Comparison of ENCODE assay signal across 15 cellular contexts in genomic region chr1:226647719-226648118, GRCh38.
"Had no signal": no experiment of that assay in that cellular context is flagged by ENCODE, and none has a peak within 500 bp of the region (broad histone marks: within the 10 kb centered on the region; RNA-seq: fewer than 3 reads in every experiment).

No MANE protein-coding gene starts in this region.

- H3K27me3 Mint-ChIP-seq: activated CD4-positive, alpha-beta T cell treated with anti-CD3 and anti-CD28 coated beads, Interleukin-2, amount 10 ng/mL, durations not matched to agents 24 days and 14 days; activated naive CD8-positive, alpha-beta T cell treated with anti-CD3 and anti-CD28 coated beads, Interleukin-2, amount 10 ng/mL, durations not matched to agents 7 days and 5 days; naive B cell had no signal

- H3K9me3 Mint-ChIP-seq: activated CD4-positive, alpha-beta T cell treated with anti-CD3 and anti-CD28 coated beads, Interleukin-2, amount 10 ng/mL, durations not matched to agents 24 days and 14 days; activated naive CD8-positive, alpha-beta T cell treated with anti-CD3 and anti-CD28 coated beads, Interleukin-2, amount 10 ng/mL, durations not matched to agents 7 days and 5 days; immature natural killer cell; naive B cell; T-helper 2 cell treated with Interferon-gamma antibody and Interleukin-4, amounts not matched to agents 5 μg/mL and 100 μg/mL, for 36 hours had no signal

- H3K9me3 ChIP-seq: gastrocnemius medialis, heart left ventricle, SJSA1, thyroid gland had no signal

- ATAC-seq: gastrocnemius medialis, heart left ventricle had no signal

- H3K27ac ChIP-seq: SJSA1, thyroid gland had no signal

- H3K4me3 ChIP-seq: gastrocnemius medialis, heart left ventricle, lung, SJSA1, thyroid gland had no signal

- DNase-seq: activated CD4-positive, alpha-beta T cell treated with anti-CD3 and anti-CD28 coated beads, Interleukin-2, amount 10 ng/mL, durations not matched to agents 24 days and 14 days; activated CD4-positive, CD25-positive, alpha-beta regulatory T cell; activated naive CD8-positive, alpha-beta T cell treated with anti-CD3 and anti-CD28 coated beads, Interleukin-2, amount 10 ng/mL, durations not matched to agents 7 days and 5 days; activated T-cell treated with anti-CD3 and anti-CD28 coated beads for 4 hours; cerebellar nuclear complex; dermis blood vessel endothelial cell; gastrocnemius medialis; immature natural killer cell; naive B cell; small intestine; thyroid gland had no signal

- H3K4me3 Mint-ChIP-seq: activated CD4-positive, alpha-beta T cell treated with anti-CD3 and anti-CD28 coated beads, Interleukin-2, amount 10 ng/mL, durations not matched to agents 24 days and 14 days; activated naive CD8-positive, alpha-beta T cell treated with anti-CD3 and anti-CD28 coated beads, Interleukin-2, amount 10 ng/mL, durations not matched to agents 7 days and 5 days; immature natural killer cell; naive B cell; T-helper 2 cell treated with Interferon-gamma antibody and Interleukin-4, amounts not matched to agents 5 μg/mL and 100 μg/mL, for 36 hours had no signal

- H3K27ac Mint-ChIP-seq: activated CD4-positive, alpha-beta T cell treated with anti-CD3 and anti-CD28 coated beads, Interleukin-2, amount 10 ng/mL, durations not matched to agents 24 days and 14 days; T-helper 2 cell treated with Interferon-gamma antibody and Interleukin-4, amounts not matched to agents 5 μg/mL and 100 μg/mL, for 36 hours had no signal
